29 cellular contexts compared by ENCODE assay signal in the genomic region with DNA sequence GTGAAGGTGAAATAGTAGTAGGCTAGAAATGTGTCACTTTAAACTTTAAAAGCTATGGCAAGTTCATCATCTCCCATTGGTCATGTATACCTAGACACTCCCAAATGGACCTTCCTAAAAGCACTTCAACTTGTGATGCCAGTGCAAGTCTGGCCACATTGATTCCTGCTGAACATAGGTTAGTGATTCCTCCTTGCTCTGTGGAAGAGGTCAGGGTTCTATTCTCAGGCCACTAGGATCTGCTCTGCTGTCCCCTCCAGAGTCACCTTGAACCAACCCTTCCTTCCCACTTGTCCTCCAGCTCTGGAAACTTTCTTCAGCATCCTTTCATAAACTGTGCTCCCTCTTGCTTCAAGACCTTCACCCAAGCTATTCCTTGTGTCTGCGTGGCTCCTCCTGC.
DNase-seq lines count a peak whose midpoint lies in the region; ATAC-seq and TF ChIP-seq lines count a peak whose summit lies in the region.
"Had no signal": no experiment of that assay in that cellular context is flagged by ENCODE, and none has a peak within 500 bp of the region (broad histone marks: within the 10 kb centered on the region; RNA-seq: fewer than 3 reads in every experiment).

No MANE protein-coding gene starts in this region.

- H3K36me3 Mint-ChIP-seq in CD4-positive, CD25-positive, alpha-beta regulatory T cell, result peaks cover 3% of the 10 kb centered on the region
- peaks cover 32% of the 10 kb centered on the region for H3K36me3 Mint-ChIP-seq in activated naive CD8-positive, alpha-beta T cell treated with anti-CD3 and anti-CD28 coated beads, Interleukin-2, amount 50 U/mL, for 24 hours (ENCODE audit: low read depth)

- no peaks in the 10 kb centered on the region for H3K9me2 ChIP-seq in MM.1S (replicated peaks; ENCODE audit: insufficient read depth, low read length)

- no peaks in the 10 kb centered on the region for H4K20me1 ChIP-seq in MM.1S (ENCODE audit: insufficient read depth, low read length)

- no peaks in the 10 kb centered on the region for H3K36me3 ChIP-seq in CD4-positive, CD25-positive, alpha-beta regulatory T cell (ENCODE audit: control insufficient read depth, insufficient read depth, low read length)
- no peaks in the 10 kb centered on the region for H3K36me3 ChIP-seq in MM.1S (replicated peaks; ENCODE audit: insufficient read depth, low read length)
- H3K36me3 ChIP-seq: BE2C, esophagus squamous epithelium, lower lobe of right lung, pancreas, Peyer's patch, stomach, tibial artery had no signal

- peaks cover 24% of the 10 kb centered on the region for H3K27me3 Mint-ChIP-seq in CD4-positive, CD25-positive, alpha-beta regulatory T cell
- peaks cover 13% of the 10 kb centered on the region for H3K27me3 Mint-ChIP-seq in activated naive CD8-positive, alpha-beta T cell treated with anti-CD3 and anti-CD28 coated beads, Interleukin-2, amount 50 U/mL, for 24 hours
- H3K27me3 Mint-ChIP-seq: IgD-negative memory B cell had no signal

- TF ChIP-seq CTCF in MM.1S (IDR thresholded peaks at IDR 0.05; ENCODE audit: low read length), result no peak

- no peak overlapping the region for H2AFZ ChIP-seq in MM.1S (ENCODE audit: low read length)

- peak; percentile 53 for DNase-seq in activated CD8-positive, alpha-beta memory T cell treated with anti-CD3 and anti-CD28 coated beads for 24 hours
- DNase-seq in activated CD8-positive, alpha-beta memory T cell treated with anti-CD3 and anti-CD28 coated beads, Interleukin-2, amount 50 U/mL, for 4 hours, result no peak
- no peak for DNase-seq in CD4-positive, CD25-positive, alpha-beta regulatory T cell
- no peak for DNase-seq in MM.1S
- DNase-seq in activated naive CD8-positive, alpha-beta T cell treated with anti-CD3 and anti-CD28 coated beads, Interleukin-2, amount 50 U/mL, for 24 hours, result no peak
- DNase-seq in amygdala (lab: John Stamatoyannopoulos, UW), result no peak
- DNase-seq: activated CD4-positive, CD25-positive, alpha-beta regulatory T cell; BE2C; Calu3; caudate nucleus; DMS79 treated with DMSO at 0.1 percent for 48 hours; endodermal cell; esophagus squamous epithelium; GF-D8; H9; lower lobe of right lung; NCI-H2029 treated with DMSO at 0.1 percent for 48 hours; NCI-H2227 treated with DMSO at 0.1 percent for 48 hours; NCI-H69; pancreas; Peyer's patch; retina; SHP77 treated with DMSO at 0.1 percent for 48 hours; stomach; tibial artery had no signal

- H3K4me1 Mint-ChIP-seq in CD4-positive, CD25-positive, alpha-beta regulatory T cell, result peaks cover 45 to 74% (median 51%) of the 10 kb centered on the region in 4 donors
- peaks cover 82% of the 10 kb centered on the region for H3K4me1 Mint-ChIP-seq in activated naive CD8-positive, alpha-beta T cell treated with anti-CD3 and anti-CD28 coated beads, Interleukin-2, amount 50 U/mL, for 24 hours

- H3K9me3 Mint-ChIP-seq in CD4-positive, CD25-positive, alpha-beta regulatory T cell, result peaks cover 0 to 10% (median 3%) of the 10 kb centered on the region in 7 donors
- H3K9me3 Mint-ChIP-seq in activated naive CD8-positive, alpha-beta T cell treated with anti-CD3 and anti-CD28 coated beads, Interleukin-2, amount 50 U/mL, for 24 hours, result peaks cover 22% of the 10 kb centered on the region

- peaks cover 10 to 14% of the 10 kb centered on the region in 2 experiments for H3K9me3 ChIP-seq in CD4-positive, CD25-positive, alpha-beta regulatory T cell (ENCODE audit: control insufficient read depth in 2 of 2, low read length in 2 of 2)
- H3K9me3 ChIP-seq in MM.1S (replicated peaks; ENCODE audit: insufficient read depth, low read length), result no peaks in the 10 kb centered on the region
- H3K9me3 ChIP-seq: BE2C, lower lobe of right lung, pancreas, Peyer's patch had no signal

- H3K9ac ChIP-seq in MM.1S (ENCODE audit: low read length), result no peak overlapping the region; the same call in 1 of the 2 replicates

- peaks cover 51% of the 10 kb centered on the region for H3F3A ChIP-seq in MM.1S (ENCODE audit: insufficient read depth, low read length)

- H3K4me3 Mint-ChIP-seq in CD4-positive, CD25-positive, alpha-beta regulatory T cell, result peak overlapping the region in 3 of 4 donors; percentile 8 to 76 (median 31)
- no peak overlapping the region for H3K4me3 Mint-ChIP-seq in activated naive CD8-positive, alpha-beta T cell treated with anti-CD3 and anti-CD28 coated beads, Interleukin-2, amount 50 U/mL, for 24 hours
- H3K4me3 Mint-ChIP-seq: dendritic cell treated with granulocyte-macrophage colony-stimulating factor and Interleukin-4, amounts not matched to agents 40 ng/mL and 50 ng/mL, for 4 days; endodermal cell; H9 had no signal

- peaks cover 52% of the 10 kb centered on the region for H3K4me1 ChIP-seq in CD4-positive, CD25-positive, alpha-beta regulatory T cell (ENCODE audit: control insufficient read depth, insufficient read depth, low read length, poor library complexity, severe bottlenecking)
- peaks cover 93% of the 10 kb centered on the region for H3K4me1 ChIP-seq in MM.1S (ENCODE audit: low read length)
- H3K4me1 ChIP-seq: BE2C, pancreas, tibial artery had no signal

- no peaks in the 10 kb centered on the region for H3K79me2 ChIP-seq in MM.1S (ENCODE audit: low read length)

- H3K4me3 ChIP-seq in CD4-positive, CD25-positive, alpha-beta regulatory T cell (ENCODE audit: low read depth, low read length), result no peak overlapping the region
- H3K4me3 ChIP-seq in MM.1S (ENCODE audit: low read length), result 0 out of 2 replicates have a peak overlapping the region, but pooled peaks have one; percentile 35
- H3K4me3 ChIP-seq: esophagus squamous epithelium, lower lobe of right lung, pancreas, Peyer's patch, skin epidermis, stomach, tibial artery had no signal

- H3K27ac Mint-ChIP-seq in CD4-positive, CD25-positive, alpha-beta regulatory T cell, result no peak overlapping the region
- peak overlapping the region; percentile 36 for H3K27ac Mint-ChIP-seq in activated naive CD8-positive, alpha-beta T cell treated with anti-CD3 and anti-CD28 coated beads, Interleukin-2, amount 50 U/mL, for 24 hours
- H3K27ac Mint-ChIP-seq: dendritic cell treated with granulocyte-macrophage colony-stimulating factor and Interleukin-4, amounts not matched to agents 40 ng/mL and 50 ng/mL, for 4 days; endodermal cell; H9 had no signal

- ATAC-seq in CD4-positive, CD25-positive, alpha-beta regulatory T cell (ENCODE audit: low read depth in 2 of 2), result no peak
- no peak for ATAC-seq in activated naive CD8-positive, alpha-beta T cell treated with anti-CD3 and anti-CD28 coated beads, Interleukin-2, amount 50 U/mL, for 24 hours
- ATAC-seq in HG03095 (IDR thresholded peaks at IDR 0.05; ENCODE audit: unreplicated experiment), result no peak
- ATAC-seq: lower lobe of right lung, pancreas had no signal

- H3K27me3 ChIP-seq in CD4-positive, CD25-positive, alpha-beta regulatory T cell (ENCODE audit: control insufficient read depth, insufficient read depth, low read length), result peaks cover 3% of the 10 kb centered on the region
- H3K27me3 ChIP-seq in MM.1S (replicated peaks; ENCODE audit: insufficient read depth, low read length), result no peaks in the 10 kb centered on the region
- H3K27me3 ChIP-seq: BE2C, pancreas, Peyer's patch, stomach, tibial artery had no signal

- H3K27ac ChIP-seq in CD4-positive, CD25-positive, alpha-beta regulatory T cell (ENCODE audit: insufficient read depth, low read length, poor library complexity, severe bottlenecking), result no peak overlapping the region
- H3K27ac ChIP-seq in MM.1S (ENCODE audit: low read length), result peak overlapping the region; percentile 94
- H3K27ac ChIP-seq: esophagus squamous epithelium, lower lobe of right lung, pancreas, stomach, tibial artery had no signal

- H3K4me2 ChIP-seq in MM.1S (ENCODE audit: low read depth, low read length), result peak overlapping the region; percentile 71
